In the genomic region with DNA sequence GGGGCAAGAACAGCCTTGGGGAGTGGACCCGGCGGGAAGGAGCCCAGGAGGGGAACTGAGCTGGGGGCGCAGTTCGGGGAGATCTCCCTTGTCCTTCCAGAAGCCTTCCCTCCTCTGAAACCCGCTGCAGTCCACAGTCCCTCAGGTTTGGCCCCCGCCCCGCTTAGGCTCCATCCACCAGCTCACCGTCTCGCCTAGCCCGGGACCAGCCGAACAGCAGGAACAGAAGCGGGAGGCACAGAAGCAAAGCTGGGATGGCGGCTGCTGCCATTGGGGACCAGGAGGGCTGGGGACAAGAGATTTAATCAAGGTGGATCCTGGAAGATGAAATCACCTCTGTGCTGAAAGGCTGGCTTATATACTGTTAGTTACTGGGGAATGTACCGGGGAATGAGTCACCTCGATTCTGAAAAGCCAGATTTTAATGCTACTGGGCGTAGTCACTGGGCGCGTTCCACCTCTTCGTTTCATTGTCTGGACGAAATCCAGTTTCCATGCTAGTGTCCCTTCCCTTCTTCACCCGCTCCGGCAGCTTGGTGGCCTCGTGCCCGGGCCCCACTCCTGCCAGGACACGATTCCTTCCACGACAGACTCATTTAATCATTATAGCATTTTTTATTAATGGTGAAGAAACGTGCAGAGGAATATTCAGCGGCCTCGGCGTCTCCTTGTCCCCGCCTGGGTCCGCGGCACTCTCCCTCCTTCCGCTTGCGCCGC, we compare ENCODE assay signal across 8 cellular contexts. TPM values are rescaled to one million over a fixed set of nuclear protein-coding genes. Genes with fewer than 3 reads are reported as not detected.
DNase-seq lines count a peak whose midpoint lies in the region; ATAC-seq and TF ChIP-seq lines count a peak whose summit lies in the region.

A gene with protein sequence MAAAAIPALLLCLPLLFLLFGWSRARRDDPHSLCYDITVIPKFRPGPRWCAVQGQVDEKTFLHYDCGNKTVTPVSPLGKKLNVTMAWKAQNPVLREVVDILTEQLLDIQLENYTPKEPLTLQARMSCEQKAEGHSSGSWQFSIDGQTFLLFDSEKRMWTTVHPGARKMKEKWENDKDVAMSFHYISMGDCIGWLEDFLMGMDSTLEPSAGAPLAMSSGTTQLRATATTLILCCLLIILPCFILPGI (minus strand): TSS at position 332 of the 717 bp plus-strand sequence. CDS start 61 bp downstream, at position 271.

- no peaks in the 10 kb centered on the region for H3K36me3 ChIP-seq in body of pancreas (replicated peaks in 1 of 2; ENCODE audit: insufficient read depth in 1 of 2, low read depth in 2 of 2)

- peaks cover 0 to 16% of the 10 kb centered on the region in 2 donors for H3K27me3 ChIP-seq in body of pancreas

- 12 to 13% methylated on average over 29 to 36 of the region's 36 CpGs for WGBS in body of pancreas, 2 donors

- TF ChIP-seq CTCF in body of pancreas (IDR thresholded peaks at IDR 0.05) (no peak), mesothelial cell of epicardium (IDR thresholded peaks at IDR 0.05; ENCODE audit: unreplicated experiment) (no peak)

- no peak for TF ChIP-seq POLR2A in body of pancreas (IDR thresholded peaks at IDR 0.05)

- no peak within 1 kb of the TSS for H3K4me3 Mint-ChIP-seq in mesothelial cell of epicardium

- H3K27me3 Mint-ChIP-seq in mesothelial cell of epicardium (ENCODE audit: low read depth) = peaks cover 77% of the 10 kb centered on the region

- intact Hi-C loops in body of pancreas (cut with DNase I) = no loop called here

- peaks cover 12% of the 10 kb centered on the region for H3K4me1 ChIP-seq in body of pancreas

- no peaks in the 10 kb centered on the region for H3K9me3 Mint-ChIP-seq in mesothelial cell of epicardium

- no peak within 1 kb of the TSS for H3K4me3 ChIP-seq in body of pancreas

- no peak within 1 kb of the TSS for H3K27ac ChIP-seq in body of pancreas

- H3K4me1 Mint-ChIP-seq in mesothelial cell of epicardium = no peaks in the 10 kb centered on the region

- ATAC-seq in body of pancreas = peak; percentile 76
- ATAC-seq in left lobe of liver = peak; percentile 41
- no peak for ATAC-seq in GM21515 (IDR thresholded peaks at IDR 0.05; ENCODE audit: unreplicated experiment)
- no peak for ATAC-seq in GM21526 (IDR thresholded peaks at IDR 0.05; ENCODE audit: low FRiP score, unreplicated experiment)

- DNase-seq in stimulated activated naive CD4-positive, alpha-beta T cell treated with Interleukin-2 at 50 U/mL for 16 hours (lab: John Stamatoyannopoulos, UW) = peak; percentile 22
- DNase-seq in stimulated activated naive CD4-positive, alpha-beta T cell (lab: John Stamatoyannopoulos, UW) = no peak
- DNase-seq in body of pancreas = peak in 3 of 4 donors; percentile 38 to 51 (median 43)
- no peak for DNase-seq in left lobe of liver (ENCODE audit: low spot score)
- no peak for DNase-seq in mesothelial cell of epicardium (ENCODE audit: low spot score in 2 of 2, unreplicated experiment in 2 of 2)
- no peak for DNase-seq in SHP77 treated with DMSO at 0.1 percent for 48 hours (lab: John Stamatoyannopoulos, UW)

- H3K9me3 ChIP-seq in body of pancreas = no peaks in the 10 kb centered on the region

- H3K36me3 Mint-ChIP-seq in mesothelial cell of epicardium = no peaks in the 10 kb centered on the region

- no peak within 1 kb of the TSS for H3K27ac Mint-ChIP-seq in mesothelial cell of epicardium

RNA-seq across cellular contexts. Expression of the gene that starts here (rescaled TPM):
- total RNA-seq in body of pancreas (not detected), left lobe of liver (not detected), mesothelial cell of epicardium (not detected in 3 replicates)

Comparison
In these comparisons a context has a peak if more than half of its experiments do, and no peak if none do; other contexts are left out.
1. Peak in DNase-seq and ATAC-seq in body of pancreas; RNA of the gene not detected or under 1 TPM.
2. Peak in ATAC-seq in left lobe of liver; RNA of the gene not detected or under 1 TPM.